ENCODE assay signal across 22 cellular contexts in the genomic region with DNA sequence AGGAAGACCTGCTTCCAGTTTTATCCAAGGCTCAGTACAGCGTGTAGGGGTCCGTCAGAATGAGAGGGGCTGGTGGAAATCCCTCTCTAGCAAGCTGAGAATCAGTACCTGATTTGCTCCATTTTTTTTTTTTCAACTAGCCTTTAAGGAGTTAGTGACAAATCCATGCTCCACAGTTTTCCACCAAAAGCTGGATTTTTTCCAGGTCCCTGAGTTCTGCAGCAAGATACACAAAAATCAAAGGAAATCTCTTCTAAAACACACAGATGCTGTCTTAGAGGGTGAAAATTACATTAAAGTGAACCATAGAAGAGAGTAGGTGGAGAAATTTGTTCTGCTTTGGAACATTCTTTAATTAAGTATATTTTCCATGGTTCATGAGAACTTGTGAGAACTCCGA. TPM values are rescaled to one million over a fixed set of nuclear protein-coding genes. Genes with fewer than 3 reads are reported as not detected.
DNase-seq lines count a peak whose midpoint lies in the region; ATAC-seq and TF ChIP-seq lines count a peak whose summit lies in the region.
"Had no signal": no experiment of that assay in that cellular context is flagged by ENCODE, and none has a peak within 500 bp of the region (broad histone marks: within the 10 kb centered on the region; RNA-seq: fewer than 3 reads in every experiment).

No MANE protein-coding gene starts in this region.

- no peak for DNase-seq in H9
- DNase-seq in T-helper 17 cell = no peak
- DNase-seq in fibroblast of peridontal ligament (ENCODE audit: extremely low read depth) = peak; percentile 23
- DNase-seq in myocyte (ENCODE audit: low read depth) = peak; percentile 53
- no peak for DNase-seq in NCI-H526 treated with DMSO at 0.1 percent for 48 hours (lab: John Stamatoyannopoulos, UW)
- no peak for DNase-seq in COR-L47 (lab: John Stamatoyannopoulos, UW)
- no peak for DNase-seq in SJCRH30
- DNase-seq: 8988T; ACHN; BE2C; C1 segment of cervical spinal cord; Caco-2; Calu3; CD4-positive, alpha-beta memory T cell; CD4-positive, CD25-positive, alpha-beta regulatory T cell; CD8-positive, alpha-beta memory T cell; DMS79 treated with DMSO at 0.1 percent for 48 hours; GF-D8 had no signal

- H3K36me3 ChIP-seq in SJCRH30 = peaks cover 14% of the 10 kb centered on the region; the same call in 1 of the 2 replicates
- H3K36me3 ChIP-seq: BE2C, BLaER1 had no signal

- no peak overlapping the region for H2BK120ac ChIP-seq in H9 (ENCODE audit: low read depth, low read length, poor library complexity, severe bottlenecking)

- H3K27ac ChIP-seq in H9 (ENCODE audit: insufficient read length, low read depth, low read length) = no peak overlapping the region
- H3K27ac ChIP-seq in SJCRH30 = no peak overlapping the region
- H3K27ac ChIP-seq: BLaER1 had no signal

- no peak overlapping the region for H3K9ac ChIP-seq in H9 (ENCODE audit: extremely low read depth, insufficient read length, low read length)
- H3K9ac ChIP-seq: BLaER1 had no signal

- no peaks in the 10 kb centered on the region for H3K9me3 Mint-ChIP-seq in H9
- H3K9me3 Mint-ChIP-seq: CD4-positive, alpha-beta memory T cell; CD4-positive, CD25-positive, alpha-beta regulatory T cell; CD8-positive, alpha-beta memory T cell had no signal

- no peak overlapping the region for H3K4me3 Mint-ChIP-seq in H9
- no peak overlapping the region for H3K4me3 Mint-ChIP-seq in T-helper 17 cell
- H3K4me3 Mint-ChIP-seq: CD14-positive monocyte; CD4-positive, alpha-beta memory T cell; CD4-positive, CD25-positive, alpha-beta regulatory T cell; CD8-positive, alpha-beta memory T cell had no signal

- no peaks in the 10 kb centered on the region for H4K20me1 ChIP-seq in H9 (ENCODE audit: control insufficient read depth, insufficient read depth, insufficient read length)
- H4K20me1 ChIP-seq: BLaER1 had no signal

- H3T11ph ChIP-seq in H9 (ENCODE audit: low read length) = no peak overlapping the region

- no peak overlapping the region for H2BK5ac ChIP-seq in H9 (ENCODE audit: insufficient read length, low read length)

- no peak overlapping the region for H3K4me3 ChIP-seq in SJCRH30
- H3K4me3 ChIP-seq: BLaER1, GM12878 had no signal

- WGBS in H9 (ENCODE audit: extremely low coverage, insufficient read length, low lambda C conversion rate) = no CpG with 5 or more reads among the region's 3 CpGs

- ATAC-seq in T-helper 17 cell = no peak
- no peak for ATAC-seq in GM18505 (IDR thresholded peaks at IDR 0.05; ENCODE audit: unreplicated experiment)
- ATAC-seq: GM12878 had no signal

- H2BK20ac ChIP-seq in H9 (ENCODE audit: low read depth, low read length, poor library complexity, severe bottlenecking) = no peak overlapping the region

- H3K9me3 ChIP-seq in H9 (ENCODE audit: control insufficient read depth, low read depth, low read length) = no peaks in the 10 kb centered on the region
- no peaks in the 10 kb centered on the region for H3K9me3 ChIP-seq in T-helper 17 cell (ENCODE audit: control insufficient read depth, low read length, poor library complexity, severe bottlenecking)
- H3K9me3 ChIP-seq in SJCRH30 (replicated peaks) = no peaks in the 10 kb centered on the region
- H3K9me3 ChIP-seq: BE2C, BLaER1, Caco-2 had no signal

- H3K23ac ChIP-seq in H9 (ENCODE audit: insufficient read length, low read depth, low read length) = no peak overlapping the region

- H3K4me1 ChIP-seq in H9 (ENCODE audit: insufficient read depth, low read length) = no peaks in the 10 kb centered on the region
- peaks cover 4% of the 10 kb centered on the region for H3K4me1 ChIP-seq in SJCRH30
- H3K4me1 ChIP-seq: BE2C, Caco-2 had no signal

- H4K5ac ChIP-seq in H9 (ENCODE audit: insufficient read length, low read depth, low read length) = no peak overlapping the region

- H3K79me2 ChIP-seq in H9 (ENCODE audit: insufficient read depth, low read length) = no peaks in the 10 kb centered on the region

- H3K4ac ChIP-seq in H9 (ENCODE audit: low read depth, low read length) = no peak overlapping the region

- TF ChIP-seq POLR2A in GM18505 (IDR thresholded peaks at IDR 0.05; ENCODE audit: borderline replicate concordance, extremely low read depth, insufficient read depth, insufficient read length) = no peak

- H3K18ac ChIP-seq in H9 (ENCODE audit: insufficient read length, low read depth, low read length) = no peak overlapping the region

- no peak overlapping the region for H4K91ac ChIP-seq in H9 (ENCODE audit: insufficient read length, low read depth, low read length)

- H3K4me1 Mint-ChIP-seq in H9 (peaks cover 4 to 6% of the 10 kb centered on the region in 2 experiments; a peak in 3 of 4 replicates), T-helper 17 cell (peaks cover 71% of the 10 kb centered on the region)

- H2AFZ ChIP-seq in H9 (ENCODE audit: low read length) = peak overlapping the region; percentile 45

- H2BK15ac ChIP-seq in H9 (ENCODE audit: low read depth, low read length) = no peak overlapping the region

- no peak for TF ChIP-seq CTCF in H9 (conservative IDR thresholded peaks at IDR 0.05)

- H4K8ac ChIP-seq in H9 (replicated peaks; ENCODE audit: insufficient read length, low read depth, low read length) = no peak overlapping the region

- no peak overlapping the region for H3K56ac ChIP-seq in H9 (ENCODE audit: insufficient read length, low read depth, low read length)

- no peaks in the 10 kb centered on the region for H3K79me1 ChIP-seq in H9 (ENCODE audit: insufficient read depth, low read depth, low read length, poor library complexity, severe bottlenecking)

- no peak overlapping the region for H3K27ac Mint-ChIP-seq in H9
- peak overlapping the region; percentile 11 for H3K27ac Mint-ChIP-seq in T-helper 17 cell
- H3K27ac Mint-ChIP-seq: CD4-positive, alpha-beta memory T cell; CD4-positive, CD25-positive, alpha-beta regulatory T cell had no signal

- H2AK5ac ChIP-seq in H9 (ENCODE audit: insufficient read length, low read length) = no peak overlapping the region

- H3K27me3 Mint-ChIP-seq in H9 (ENCODE audit: low read depth) (no peaks in the 10 kb centered on the region), T-helper 17 cell (no peaks in the 10 kb centered on the region)
- H3K27me3 Mint-ChIP-seq: CD4-positive, alpha-beta memory T cell; CD4-positive, CD25-positive, alpha-beta regulatory T cell; CD8-positive, alpha-beta memory T cell had no signal

- H3K4me2 ChIP-seq in H9 (ENCODE audit: insufficient read depth, insufficient read length, low read length) = no peak overlapping the region
- H3K4me2 ChIP-seq: BLaER1 had no signal

- H3K36me3 Mint-ChIP-seq in H9 (ENCODE audit: insufficient read depth in 1 of 3, low read depth in 3 of 3) (no peaks in the 10 kb centered on the region; a peak in 1 of 7 replicates), T-helper 17 cell (ENCODE audit: low read depth) (peaks cover 18% of the 10 kb centered on the region)

- H2BK12ac ChIP-seq in H9 (ENCODE audit: insufficient read length, low read depth, low read length) = no peak overlapping the region

- H3K14ac ChIP-seq in H9 (ENCODE audit: insufficient read depth, low read length) = no peak overlapping the region

- H3K27me3 ChIP-seq in H9 (ENCODE audit: insufficient read depth, low read length) (no peaks in the 10 kb centered on the region), SJCRH30 (no peaks in the 10 kb centered on the region)
- H3K27me3 ChIP-seq: BE2C, BLaER1 had no signal

- H3K23me2 ChIP-seq in H9 (ENCODE audit: insufficient read length, low read depth, low read length, poor library complexity, severe bottlenecking) = no peaks in the 10 kb centered on the region

RNA-seq across cellular contexts. Expression of a gene that starts 30.4 kb away (rescaled TPM):
- total RNA-seq in H9 (2021) (2.0 and 2.1 TPM in 2 replicates), T-helper 17 cell (100 to 1,000 TPM in 1 of 2 donors, 10 to 100 TPM in 1; 90.2 to 109 TPM), myocyte (82.2 and 87.9 TPM in 2 replicates)
- polyA plus RNA-seq in myocyte (2012) = 30.7 TPM
- total RNA-seq in SJCRH30 (2014; rRNA removed; shearing (Covaris generic)) = 64.9 and 72.3 TPM in 2 replicates

Comparison
In these comparisons a context has a peak if more than half of its experiments do, and no peak if none do; other contexts are left out.
1. DNase-seq: peak in fibroblast of peridontal ligament (single experiment) and myocyte (single experiment); none in H9 (single experiment), T-helper 17 cell (0 of 3), NCI-H526 treated with DMSO at 0.1 percent for 48 hours (single experiment), COR-L47 (single experiment) and SJCRH30 (0 of 2).
2. RNA of a gene that starts 30.4 kb away (total RNA-seq): 90.2 to 109 TPM in T-helper 17 cell, 82.2 to 87.9 TPM in myocyte and 64.9 to 72.3 TPM in SJCRH30; 2.0 to 2.1 TPM in H9; every median in the first group is over 10 times any median in the second.